In genomic region chr21:45926281-45926680, GRCh38 we compare ENCODE assay signal across 1 cellular context.
TF ChIP-seq lines count a peak whose summit lies in the region.

No MANE protein-coding gene starts in this region.

TF ChIP-seq in IMR-90, 13 proteins besides CTCF, POLR2A, EP300 and RAD21 (continued from another document):
- TF ChIP-seq, protein P1, sequence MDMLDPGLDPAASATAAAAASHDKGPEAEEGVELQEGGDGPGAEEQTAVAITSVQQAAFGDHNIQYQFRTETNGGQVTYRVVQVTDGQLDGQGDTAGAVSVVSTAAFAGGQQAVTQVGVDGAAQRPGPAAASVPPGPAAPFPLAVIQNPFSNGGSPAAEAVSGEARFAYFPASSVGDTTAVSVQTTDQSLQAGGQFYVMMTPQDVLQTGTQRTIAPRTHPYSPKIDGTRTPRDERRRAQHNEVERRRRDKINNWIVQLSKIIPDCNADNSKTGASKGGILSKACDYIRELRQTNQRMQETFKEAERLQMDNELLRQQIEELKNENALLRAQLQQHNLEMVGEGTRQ (IDR thresholded peaks at IDR 0.05; ENCODE audit: low read depth, low read length) = no peak
- TF ChIP-seq CEBPB (IDR thresholded peaks at IDR 0.05; ENCODE audit: low read depth, low read length) (no peak), BHLHE40 (IDR thresholded peaks at IDR 0.05; ENCODE audit: low read depth, low read length) (no peak), MAFK (IDR thresholded peaks at IDR 0.05; ENCODE audit: low read depth, low read length) (no peak), RCOR1 (IDR thresholded peaks at IDR 0.05; ENCODE audit: insufficient replicate concordance, low read length) (no peak), FOS (IDR thresholded peaks at IDR 0.05; ENCODE audit: low read depth, low read length) (no peak), NFE2L2 (IDR thresholded peaks at IDR 0.05; ENCODE audit: low read depth, low read length) (no peak), MXI1 (IDR thresholded peaks at IDR 0.05; ENCODE audit: borderline replicate concordance, low read depth, low read length) (no peak), SMC3 (IDR thresholded peaks at IDR 0.05; ENCODE audit: low read depth, low read length) (no peak)
